Comparison of ENCODE assay signal across 2 cellular contexts in the genomic region with DNA sequence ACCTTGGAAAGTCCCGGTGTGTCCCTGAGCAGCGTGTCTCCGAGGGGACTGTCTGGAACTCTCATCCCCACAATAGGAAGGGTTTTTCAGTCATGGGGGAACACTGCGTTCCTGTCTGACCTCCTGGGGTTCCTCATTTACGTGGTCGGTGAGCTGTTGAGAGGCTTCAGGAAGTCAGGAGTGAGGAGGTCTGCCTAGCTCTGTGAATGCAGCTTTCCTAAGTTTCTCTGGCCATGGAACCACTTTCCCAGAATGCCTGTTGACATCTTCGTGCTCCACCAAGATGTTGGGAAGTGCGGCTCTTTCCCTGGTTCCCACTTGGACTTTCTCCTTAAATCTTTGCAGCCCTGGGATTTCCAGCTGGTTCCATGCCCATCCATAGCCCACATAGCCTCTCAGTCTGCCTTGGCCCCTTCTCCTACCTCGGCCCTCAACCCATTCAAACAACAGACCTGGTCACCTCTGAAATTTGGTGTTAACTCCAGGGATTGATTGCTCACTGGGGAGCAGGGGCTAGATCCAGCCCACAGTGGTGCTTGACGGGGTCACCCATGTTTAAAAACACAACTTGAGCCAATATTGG.
TF ChIP-seq lines count a peak whose summit lies in the region.

No MANE protein-coding gene starts in this region.

TF ChIP-seq in WTC11, 78 proteins besides CTCF, POLR2A, EP300 and RAD21:
- TF ChIP-seq NFATC4 (CRISPR knock-in tag; IDR thresholded peaks at IDR 0.05), result no peak
- TF ChIP-seq FOXK1 (CRISPR knock-in tag; IDR thresholded peaks at IDR 0.05), result no peak
- TF ChIP-seq JUN (CRISPR knock-in tag; IDR thresholded peaks at IDR 0.05), result no peak
- TF ChIP-seq ZNF416 (CRISPR knock-in tag; IDR thresholded peaks at IDR 0.05), result no peak
- TF ChIP-seq, protein P1, sequence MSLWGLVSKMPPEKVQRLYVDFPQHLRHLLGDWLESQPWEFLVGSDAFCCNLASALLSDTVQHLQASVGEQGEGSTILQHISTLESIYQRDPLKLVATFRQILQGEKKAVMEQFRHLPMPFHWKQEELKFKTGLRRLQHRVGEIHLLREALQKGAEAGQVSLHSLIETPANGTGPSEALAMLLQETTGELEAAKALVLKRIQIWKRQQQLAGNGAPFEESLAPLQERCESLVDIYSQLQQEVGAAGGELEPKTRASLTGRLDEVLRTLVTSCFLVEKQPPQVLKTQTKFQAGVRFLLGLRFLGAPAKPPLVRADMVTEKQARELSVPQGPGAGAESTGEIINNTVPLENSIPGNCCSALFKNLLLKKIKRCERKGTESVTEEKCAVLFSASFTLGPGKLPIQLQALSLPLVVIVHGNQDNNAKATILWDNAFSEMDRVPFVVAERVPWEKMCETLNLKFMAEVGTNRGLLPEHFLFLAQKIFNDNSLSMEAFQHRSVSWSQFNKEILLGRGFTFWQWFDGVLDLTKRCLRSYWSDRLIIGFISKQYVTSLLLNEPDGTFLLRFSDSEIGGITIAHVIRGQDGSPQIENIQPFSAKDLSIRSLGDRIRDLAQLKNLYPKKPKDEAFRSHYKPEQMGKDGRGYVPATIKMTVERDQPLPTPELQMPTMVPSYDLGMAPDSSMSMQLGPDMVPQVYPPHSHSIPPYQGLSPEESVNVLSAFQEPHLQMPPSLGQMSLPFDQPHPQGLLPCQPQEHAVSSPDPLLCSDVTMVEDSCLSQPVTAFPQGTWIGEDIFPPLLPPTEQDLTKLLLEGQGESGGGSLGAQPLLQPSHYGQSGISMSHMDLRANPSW (CRISPR knock-in tag; conservative IDR thresholded peaks at IDR 0.05; ENCODE audit: low read depth), result no peak
- TF ChIP-seq, protein P2, sequence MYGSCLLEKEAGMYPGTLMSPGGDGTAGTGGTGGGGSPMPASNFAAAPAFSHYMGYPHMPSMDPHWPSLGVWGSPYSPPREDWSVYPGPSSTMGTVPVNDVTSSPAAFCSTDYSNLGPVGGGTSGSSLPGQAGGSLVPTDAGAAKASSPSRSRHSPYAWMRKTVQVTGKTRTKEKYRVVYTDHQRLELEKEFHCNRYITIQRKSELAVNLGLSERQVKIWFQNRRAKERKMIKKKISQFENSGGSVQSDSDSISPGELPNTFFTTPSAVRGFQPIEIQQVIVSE (CRISPR knock-in tag; IDR thresholded peaks at IDR 0.05; ENCODE audit: borderline replicate concordance), result no peak
- TF ChIP-seq ZNF138 (CRISPR knock-in tag; conservative IDR thresholded peaks at IDR 0.05), result no peak
- no peak for TF ChIP-seq ZNF423 (CRISPR knock-in tag; IDR thresholded peaks at IDR 0.05)
- TF ChIP-seq MXD4 (CRISPR knock-in tag; IDR thresholded peaks at IDR 0.05; ENCODE audit: borderline replicate concordance), result no peak
- TF ChIP-seq, protein P3, sequence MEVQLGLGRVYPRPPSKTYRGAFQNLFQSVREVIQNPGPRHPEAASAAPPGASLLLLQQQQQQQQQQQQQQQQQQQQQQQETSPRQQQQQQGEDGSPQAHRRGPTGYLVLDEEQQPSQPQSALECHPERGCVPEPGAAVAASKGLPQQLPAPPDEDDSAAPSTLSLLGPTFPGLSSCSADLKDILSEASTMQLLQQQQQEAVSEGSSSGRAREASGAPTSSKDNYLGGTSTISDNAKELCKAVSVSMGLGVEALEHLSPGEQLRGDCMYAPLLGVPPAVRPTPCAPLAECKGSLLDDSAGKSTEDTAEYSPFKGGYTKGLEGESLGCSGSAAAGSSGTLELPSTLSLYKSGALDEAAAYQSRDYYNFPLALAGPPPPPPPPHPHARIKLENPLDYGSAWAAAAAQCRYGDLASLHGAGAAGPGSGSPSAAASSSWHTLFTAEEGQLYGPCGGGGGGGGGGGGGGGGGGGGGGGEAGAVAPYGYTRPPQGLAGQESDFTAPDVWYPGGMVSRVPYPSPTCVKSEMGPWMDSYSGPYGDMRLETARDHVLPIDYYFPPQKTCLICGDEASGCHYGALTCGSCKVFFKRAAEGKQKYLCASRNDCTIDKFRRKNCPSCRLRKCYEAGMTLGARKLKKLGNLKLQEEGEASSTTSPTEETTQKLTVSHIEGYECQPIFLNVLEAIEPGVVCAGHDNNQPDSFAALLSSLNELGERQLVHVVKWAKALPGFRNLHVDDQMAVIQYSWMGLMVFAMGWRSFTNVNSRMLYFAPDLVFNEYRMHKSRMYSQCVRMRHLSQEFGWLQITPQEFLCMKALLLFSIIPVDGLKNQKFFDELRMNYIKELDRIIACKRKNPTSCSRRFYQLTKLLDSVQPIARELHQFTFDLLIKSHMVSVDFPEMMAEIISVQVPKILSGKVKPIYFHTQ (CRISPR knock-in tag; IDR thresholded peaks at IDR 0.05), result no peak
- TF ChIP-seq ZNF121 (CRISPR knock-in tag; IDR thresholded peaks at IDR 0.05), result no peak
- TF ChIP-seq, protein P4, sequence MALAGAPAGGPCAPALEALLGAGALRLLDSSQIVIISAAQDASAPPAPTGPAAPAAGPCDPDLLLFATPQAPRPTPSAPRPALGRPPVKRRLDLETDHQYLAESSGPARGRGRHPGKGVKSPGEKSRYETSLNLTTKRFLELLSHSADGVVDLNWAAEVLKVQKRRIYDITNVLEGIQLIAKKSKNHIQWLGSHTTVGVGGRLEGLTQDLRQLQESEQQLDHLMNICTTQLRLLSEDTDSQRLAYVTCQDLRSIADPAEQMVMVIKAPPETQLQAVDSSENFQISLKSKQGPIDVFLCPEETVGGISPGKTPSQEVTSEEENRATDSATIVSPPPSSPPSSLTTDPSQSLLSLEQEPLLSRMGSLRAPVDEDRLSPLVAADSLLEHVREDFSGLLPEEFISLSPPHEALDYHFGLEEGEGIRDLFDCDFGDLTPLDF (CRISPR knock-in tag; IDR thresholded peaks at IDR 0.05), result no peak
- no peak for TF ChIP-seq ZNF263 (CRISPR knock-in tag; IDR thresholded peaks at IDR 0.05; ENCODE audit: low read depth)
- TF ChIP-seq SOX15 (CRISPR knock-in tag; IDR thresholded peaks at IDR 0.05), result no peak
- TF ChIP-seq TCF7 (CRISPR knock-in tag; IDR thresholded peaks at IDR 0.05; ENCODE audit: low read depth), result no peak
- TF ChIP-seq TP53 (CRISPR knock-in tag; IDR thresholded peaks at IDR 0.05), result no peak
- TF ChIP-seq, protein P5, sequence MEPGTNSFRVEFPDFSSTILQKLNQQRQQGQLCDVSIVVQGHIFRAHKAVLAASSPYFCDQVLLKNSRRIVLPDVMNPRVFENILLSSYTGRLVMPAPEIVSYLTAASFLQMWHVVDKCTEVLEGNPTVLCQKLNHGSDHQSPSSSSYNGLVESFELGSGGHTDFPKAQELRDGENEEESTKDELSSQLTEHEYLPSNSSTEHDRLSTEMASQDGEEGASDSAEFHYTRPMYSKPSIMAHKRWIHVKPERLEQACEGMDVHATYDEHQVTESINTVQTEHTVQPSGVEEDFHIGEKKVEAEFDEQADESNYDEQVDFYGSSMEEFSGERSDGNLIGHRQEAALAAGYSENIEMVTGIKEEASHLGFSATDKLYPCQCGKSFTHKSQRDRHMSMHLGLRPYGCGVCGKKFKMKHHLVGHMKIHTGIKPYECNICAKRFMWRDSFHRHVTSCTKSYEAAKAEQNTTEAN (CRISPR knock-in tag; IDR thresholded peaks at IDR 0.05), result no peak
- no peak for TF ChIP-seq ESRRA (CRISPR knock-in tag; IDR thresholded peaks at IDR 0.05; ENCODE audit: borderline replicate concordance)

TF ChIP-seq in H1, 55 proteins besides CTCF, POLR2A, EP300 and RAD21:
- no peak for TF ChIP-seq EGR1 (IDR thresholded peaks at IDR 0.05; ENCODE audit: borderline replicate concordance, low read depth, low read length)
- TF ChIP-seq JUND (IDR thresholded peaks at IDR 0.05; ENCODE audit: low read length), result no peak
- TF ChIP-seq POLR2AphosphoS5 (IDR thresholded peaks at IDR 0.05; ENCODE audit: low read depth, low read length), result peak; percentile 37
